ENCODE assay signal across 16 cellular contexts in genomic region chr14:93957333-93957710, GRCh38. TPM values are rescaled to one million over a fixed set of nuclear protein-coding genes. Genes with fewer than 3 reads are reported as not detected.
DNase-seq lines count a peak whose midpoint lies in the region; ATAC-seq lines count a peak whose summit lies in the region.
"Had no signal": no experiment of that assay in that cellular context is flagged by ENCODE, and none has a peak within 500 bp of the region (broad histone marks: within the 10 kb centered on the region; RNA-seq: fewer than 3 reads in every experiment).

No MANE protein-coding gene starts in this region.

- no peak overlapping the region for H3K9ac ChIP-seq in mesenchymal stem cell (ENCODE audit: low read length)
- no peak overlapping the region for H3K9ac ChIP-seq in mesendoderm (ENCODE audit: low read length)

- no peak overlapping the region for H3K23ac ChIP-seq in mesenchymal stem cell (ENCODE audit: low read length in 2 of 2)
- no peak overlapping the region for H3K23ac ChIP-seq in mesendoderm (ENCODE audit: low read length)

- H2BK15ac ChIP-seq in mesenchymal stem cell (ENCODE audit: low read depth, poor library complexity, severe bottlenecking): peak overlapping the region; percentile 53
- no peak overlapping the region for H2BK15ac ChIP-seq in mesendoderm (replicated peaks; ENCODE audit: low read depth)

- no peaks in the 10 kb centered on the region for H3K9me3 Mint-ChIP-seq in stimulated activated naive CD8-positive, alpha-beta T cell treated with anti-CD3 and anti-CD28 coated beads, Interleukin-15, Interleukin-2, amounts not matched to agents 100 ng/mL and 50 ng/mL, for 24 hours
- H3K9me3 Mint-ChIP-seq in activated T-helper 1 cell treated with anti-CD3 and anti-CD28 coated beads, Interleukin-12 subunit alpha, Interleukin-12 subunit beta, Interleukin-2, Interleukin-4 antibody, amounts not matched to agents 30 ng/mL and 10 ng/mL and 1 ng/mL, durations not matched to agents 14 hours and 24 hours and 36 hours: no peaks in the 10 kb centered on the region

- H3K36me3 ChIP-seq in mesenchymal stem cell (ENCODE audit: control insufficient read depth in 1 of 2, insufficient read depth in 2 of 2, low read depth in 1 of 2, low read length in 2 of 2) (no peaks in the 10 kb centered on the region), mesendoderm (ENCODE audit: control insufficient read depth, insufficient read depth, low read length) (no peaks in the 10 kb centered on the region)
- H3K36me3 ChIP-seq: BE2C, vagina had no signal

- H2BK12ac ChIP-seq in mesenchymal stem cell (ENCODE audit: low read length in 2 of 2): peak overlapping the region in 1 of 2 experiments; percentile 14

- no peak overlapping the region for H4K5ac ChIP-seq in mesendoderm (ENCODE audit: low read length)

- peak overlapping the region; percentile 20 for H4K91ac ChIP-seq in mesenchymal stem cell (ENCODE audit: low read length)

- H3K9me3 ChIP-seq in mesenchymal stem cell (ENCODE audit: control insufficient read depth, low read length): no peaks in the 10 kb centered on the region
- H3K9me3 ChIP-seq: BE2C, vagina had no signal

- peak overlapping the region; percentile 40 for H3K4me3 Mint-ChIP-seq in stimulated activated naive CD8-positive, alpha-beta T cell treated with anti-CD3 and anti-CD28 coated beads, Interleukin-15, Interleukin-2, amounts not matched to agents 100 ng/mL and 50 ng/mL, for 24 hours
- H3K4me3 Mint-ChIP-seq in activated T-helper 1 cell treated with anti-CD3 and anti-CD28 coated beads, Interleukin-12 subunit alpha, Interleukin-12 subunit beta, Interleukin-2, Interleukin-4 antibody, amounts not matched to agents 30 ng/mL and 10 ng/mL and 1 ng/mL, durations not matched to agents 14 hours and 24 hours and 36 hours: peak overlapping the region; percentile 76
- H3K4me3 Mint-ChIP-seq: brain had no signal

- WGBS in mesenchymal stem cell: 84% methylated on average over 5 of the region's 7 CpGs
- no CpG with 5 or more reads among the region's 7 CpGs for WGBS in mesendoderm (ENCODE audit: extremely low coverage, insufficient coverage, low lambda C conversion rate)

- H2AK5ac ChIP-seq in mesenchymal stem cell (ENCODE audit: low read length, severe bottlenecking): peak overlapping the region; percentile 47
- no peak overlapping the region for H2AK5ac ChIP-seq in mesendoderm (ENCODE audit: low read length)

- H3K27ac ChIP-seq in mesenchymal stem cell (ENCODE audit: low read length, poor library complexity, severe bottlenecking) (no peak overlapping the region), mesendoderm (ENCODE audit: low read depth, low read length) (no peak overlapping the region)
- H3K27ac ChIP-seq: vagina had no signal

- no peak overlapping the region for H2BK120ac ChIP-seq in mesenchymal stem cell (ENCODE audit: low read depth, low read length)
- H2BK120ac ChIP-seq in mesendoderm (ENCODE audit: low read depth, low read length): no peak overlapping the region

- ATAC-seq in stimulated activated naive CD8-positive, alpha-beta T cell treated with anti-CD3 and anti-CD28 coated beads, Interleukin-15, Interleukin-2, amounts not matched to agents 100 U/mL and 50 U/mL, for 24 hours: no peak
- no peak for ATAC-seq in GM19467 (IDR thresholded peaks at IDR 0.05; ENCODE audit: unreplicated experiment)

- H3K36me3 Mint-ChIP-seq in stimulated activated naive CD8-positive, alpha-beta T cell treated with anti-CD3 and anti-CD28 coated beads, Interleukin-15, Interleukin-2, amounts not matched to agents 100 ng/mL and 50 ng/mL, for 24 hours (ENCODE audit: low read depth): peaks cover 9% of the 10 kb centered on the region
- H3K36me3 Mint-ChIP-seq in activated T-helper 1 cell treated with anti-CD3 and anti-CD28 coated beads, Interleukin-12 subunit alpha, Interleukin-12 subunit beta, Interleukin-2, Interleukin-4 antibody, amounts not matched to agents 30 ng/mL and 10 ng/mL and 1 ng/mL, durations not matched to agents 14 hours and 24 hours and 36 hours (ENCODE audit: low read depth): peaks cover 26% of the 10 kb centered on the region
- H3K36me3 Mint-ChIP-seq: brain had no signal

- H3K27me3 Mint-ChIP-seq in stimulated activated naive CD8-positive, alpha-beta T cell treated with anti-CD3 and anti-CD28 coated beads, Interleukin-15, Interleukin-2, amounts not matched to agents 100 ng/mL and 50 ng/mL, for 24 hours: no peaks in the 10 kb centered on the region
- H3K27me3 Mint-ChIP-seq in activated T-helper 1 cell treated with anti-CD3 and anti-CD28 coated beads, Interleukin-12 subunit alpha, Interleukin-12 subunit beta, Interleukin-2, Interleukin-4 antibody, amounts not matched to agents 30 ng/mL and 10 ng/mL and 1 ng/mL, durations not matched to agents 14 hours and 24 hours and 36 hours (ENCODE audit: insufficient read depth): no peaks in the 10 kb centered on the region

- H3K79me2 ChIP-seq in mesendoderm (ENCODE audit: control insufficient read depth, insufficient read depth, low read length): no peaks in the 10 kb centered on the region

- H3K4me1 ChIP-seq in mesenchymal stem cell (ENCODE audit: control insufficient read depth, insufficient read depth, low read depth, low read length) (peaks cover 62% of the 10 kb centered on the region), mesendoderm (ENCODE audit: control insufficient read depth, low read depth, low read length) (peaks cover 7% of the 10 kb centered on the region)
- H3K4me1 ChIP-seq: BE2C had no signal

- H3K14ac ChIP-seq in mesenchymal stem cell (ENCODE audit: low read length in 2 of 2): peak overlapping the region in 1 of 2 experiments; percentile 3

- H3K4ac ChIP-seq in mesenchymal stem cell (ENCODE audit: low read depth in 1 of 2, low read length in 2 of 2) (no peak overlapping the region), mesendoderm (ENCODE audit: low read depth, low read length) (no peak overlapping the region)

- no peaks in the 10 kb centered on the region for H3K79me1 ChIP-seq in mesenchymal stem cell (replicated peaks; ENCODE audit: low read length, poor library complexity, severe bottlenecking)
- H3K79me1 ChIP-seq in mesendoderm (ENCODE audit: low read length): no peaks in the 10 kb centered on the region

- H3K4me3 ChIP-seq in mesenchymal stem cell (ENCODE audit: insufficient read depth in 1 of 2, low read depth in 1 of 2, low read length in 2 of 2) (no peak overlapping the region), mesendoderm (ENCODE audit: low read length) (no peak overlapping the region)
- H3K4me3 ChIP-seq: vagina had no signal

- intact Hi-C loops in activated T-helper 1 cell treated with anti-CD3 and anti-CD28 coated beads, Interleukin-12 subunit alpha, Interleukin-12 subunit beta, Interleukin-2, Interleukin-4 antibody, amounts not matched to agents 30 ng/mL and 10 ng/mL and 1 ng/mL, durations not matched to agents 14 hours and 24 hours and 36 hours (cut with micrococcal nuclease): no loop called here

- H3K27me3 ChIP-seq in mesenchymal stem cell (ENCODE audit: control insufficient read depth in 1 of 2, insufficient read depth in 1 of 2, low read length in 2 of 2) (peaks cover 0 to 21% of the 10 kb centered on the region in 2 experiments), mesendoderm (ENCODE audit: insufficient read depth, low read length, poor library complexity) (no peaks in the 10 kb centered on the region)
- H3K27me3 ChIP-seq: BE2C, vagina had no signal

- H3K18ac ChIP-seq in mesenchymal stem cell (ENCODE audit: low read depth in 1 of 2, low read length in 2 of 2) (no peak overlapping the region), mesendoderm (ENCODE audit: low read length) (no peak overlapping the region)

- H3K4me1 Mint-ChIP-seq in stimulated activated naive CD8-positive, alpha-beta T cell treated with anti-CD3 and anti-CD28 coated beads, Interleukin-15, Interleukin-2, amounts not matched to agents 100 ng/mL and 50 ng/mL, for 24 hours (ENCODE audit: low read depth): peaks cover 96% of the 10 kb centered on the region
- H3K4me1 Mint-ChIP-seq in activated T-helper 1 cell treated with anti-CD3 and anti-CD28 coated beads, Interleukin-12 subunit alpha, Interleukin-12 subunit beta, Interleukin-2, Interleukin-4 antibody, amounts not matched to agents 30 ng/mL and 10 ng/mL and 1 ng/mL, durations not matched to agents 14 hours and 24 hours and 36 hours (ENCODE audit: low read depth): peaks cover 97% of the 10 kb centered on the region

- no peak overlapping the region for H3K56ac ChIP-seq in mesendoderm (ENCODE audit: low read length)

- no peak overlapping the region for H2AFZ ChIP-seq in mesenchymal stem cell (ENCODE audit: low read depth, low read length)

- DNase-seq in stimulated activated naive CD8-positive, alpha-beta T cell treated with anti-CD3 and anti-CD28 coated beads, Interleukin-15, Interleukin-2, amounts not matched to agents 100 U/mL and 50 U/mL, for 24 hours: no peak
- DNase-seq in activated T-helper 1 cell treated with anti-CD3 and anti-CD28 coated beads, Interleukin-12 subunit alpha, Interleukin-12 subunit beta, Interleukin-2, Interleukin-4 antibody, amounts not matched to agents 30 ng/mL and 10 ng/mL and 1 ng/mL, durations not matched to agents 14 hours and 24 hours and 36 hours (ENCODE audit: low spot score): no peak
- DNase-seq in mesenchymal stem cell (no peak), mesendoderm (no peak), NCI-H774 (lab: John Stamatoyannopoulos, UW) (no peak), NCI-H2029 treated with DMSO at 0.1 percent for 48 hours (lab: John Stamatoyannopoulos, UW) (no peak)
- DNase-seq: BE2C, GDM1, MV-4-11, NCI-H510A treated with DMSO at 0.1 percent for 48 hours had no signal

- H3K4me2 ChIP-seq in mesenchymal stem cell (ENCODE audit: low read length, poor library complexity, severe bottlenecking) (no peak overlapping the region), mesendoderm (ENCODE audit: low read length) (no peak overlapping the region)

- no peak overlapping the region for H2BK5ac ChIP-seq in mesenchymal stem cell (ENCODE audit: low read depth, low read length, poor library complexity, severe bottlenecking)
- H2BK5ac ChIP-seq in mesendoderm (ENCODE audit: low read length): no peak overlapping the region

- H4K8ac ChIP-seq in mesenchymal stem cell (ENCODE audit: low read length): no peak overlapping the region
- H4K8ac ChIP-seq in mesendoderm (ENCODE audit: low read depth, low read length): no peak overlapping the region

- peak overlapping the region; percentile 99 for H3K27ac Mint-ChIP-seq in stimulated activated naive CD8-positive, alpha-beta T cell treated with anti-CD3 and anti-CD28 coated beads, Interleukin-15, Interleukin-2, amounts not matched to agents 100 ng/mL and 50 ng/mL, for 24 hours
- peak overlapping the region; percentile 100 for H3K27ac Mint-ChIP-seq in activated T-helper 1 cell treated with anti-CD3 and anti-CD28 coated beads, Interleukin-12 subunit alpha, Interleukin-12 subunit beta, Interleukin-2, Interleukin-4 antibody, amounts not matched to agents 30 ng/mL and 10 ng/mL and 1 ng/mL, durations not matched to agents 14 hours and 24 hours and 36 hours

RNA-seq across cellular contexts. Expression of gene ASB2, which starts 19.0 kb away (rescaled TPM):
- 21.1 and 23.4 TPM in 2 replicates for total RNA-seq in activated T-helper 1 cell treated with anti-CD3 and anti-CD28 coated beads, Interleukin-12 subunit alpha, Interleukin-12 subunit beta, Interleukin-2, Interleukin-4 antibody, amounts not matched to agents 30 ng/mL and 10 ng/mL and 1 ng/mL, durations not matched to agents 14 hours and 24 hours and 36 hours
- polyA plus RNA-seq in mesenchymal stem cell (2013, experiment 1 of 2): not detected
- polyA plus RNA-seq in mesenchymal stem cell (2013, experiment 2 of 2): not detected
- polyA plus RNA-seq in mesendoderm (2013, experiment 1 of 2): 0.45 TPM
- 0.41 TPM for polyA plus RNA-seq in mesendoderm (2013, experiment 2 of 2)

RNA-seq across cellular contexts. Expression of gene FAM181A, which starts 30.2 kb away (rescaled TPM):
- not detected in 2 replicates for total RNA-seq in activated T-helper 1 cell treated with anti-CD3 and anti-CD28 coated beads, Interleukin-12 subunit alpha, Interleukin-12 subunit beta, Interleukin-2, Interleukin-4 antibody, amounts not matched to agents 30 ng/mL and 10 ng/mL and 1 ng/mL, durations not matched to agents 14 hours and 24 hours and 36 hours
- polyA plus RNA-seq in mesenchymal stem cell (2013, experiment 1 of 2): not detected
- polyA plus RNA-seq in mesenchymal stem cell (2013, experiment 2 of 2): not detected
- not detected for polyA plus RNA-seq in mesendoderm (2013, experiment 1 of 2)
- not detected for polyA plus RNA-seq in mesendoderm (2013, experiment 2 of 2)
- total RNA-seq: activated CD8-positive, alpha-beta memory T cell treated with anti-CD3 and anti-CD28 coated beads for 36 hours; SK-MEL-5; vagina had no signal

RNA-seq across cellular contexts. Expression of gene CCDC197, which starts 39.8 kb away (rescaled TPM):
- 0.13 TPM in 1 of 2 replicates, not detected in the other for total RNA-seq in activated T-helper 1 cell treated with anti-CD3 and anti-CD28 coated beads, Interleukin-12 subunit alpha, Interleukin-12 subunit beta, Interleukin-2, Interleukin-4 antibody, amounts not matched to agents 30 ng/mL and 10 ng/mL and 1 ng/mL, durations not matched to agents 14 hours and 24 hours and 36 hours
- not detected for polyA plus RNA-seq in mesenchymal stem cell (2013, experiment 1 of 2)
- not detected for polyA plus RNA-seq in mesenchymal stem cell (2013, experiment 2 of 2)
- not detected for polyA plus RNA-seq in mesendoderm (2013, experiment 1 of 2)
- not detected for polyA plus RNA-seq in mesendoderm (2013, experiment 2 of 2)
- total RNA-seq: activated CD8-positive, alpha-beta memory T cell treated with anti-CD3 and anti-CD28 coated beads for 36 hours; SK-MEL-5; vagina had no signal
